Comparison of ENCODE assay signal across 13 cellular contexts in genomic region chr18:29430416-29430815, GRCh38.
"Had no signal": no experiment of that assay in that cellular context is flagged by ENCODE, and none has a peak within 500 bp of the region (broad histone marks: within the 10 kb centered on the region; RNA-seq: fewer than 3 reads in every experiment).

No MANE protein-coding gene starts in this region.

- H3K36me3 Mint-ChIP-seq: activated naive CD8-positive, alpha-beta T cell treated with anti-CD3 and anti-CD28 coated beads for 36 hours had no signal

- H3K36me3 ChIP-seq: pancreas had no signal

- H3K27ac Mint-ChIP-seq: activated CD4-positive, alpha-beta memory T cell treated with anti-CD3 and anti-CD28 coated beads, Interleukin-2, amount 10 ng/mL, durations not matched to agents 7 days and 5 days; activated CD4-positive, alpha-beta T cell treated with anti-CD3 and anti-CD28 coated beads for 36 hours; activated naive CD8-positive, alpha-beta T cell treated with anti-CD3 and anti-CD28 coated beads for 36 hours had no signal

- H3K9me3 ChIP-seq: pancreas had no signal

- H3K27me3 ChIP-seq: pancreas had no signal

- FAIRE-seq: endothelial cell of umbilical vein had no signal

- H3K4me1 ChIP-seq: pancreas had no signal

- H3K27ac ChIP-seq: pancreas, VCaP had no signal

- H3K27me3 Mint-ChIP-seq: activated CD4-positive, alpha-beta memory T cell treated with anti-CD3 and anti-CD28 coated beads, Interleukin-2, amount 10 ng/mL, durations not matched to agents 7 days and 5 days; activated CD4-positive, alpha-beta T cell treated with anti-CD3 and anti-CD28 coated beads for 36 hours; activated naive CD8-positive, alpha-beta T cell treated with anti-CD3 and anti-CD28 coated beads for 36 hours had no signal

- DNase-seq: activated CD4-positive, alpha-beta memory T cell treated with anti-CD3 and anti-CD28 coated beads, Interleukin-2, amount 10 ng/mL, durations not matched to agents 7 days and 5 days; activated CD4-positive, alpha-beta T cell treated with anti-CD3 and anti-CD28 coated beads for 36 hours; activated gamma-delta T cell treated with Interleukin-2 at 50 U/mL for 16 hours; activated naive CD8-positive, alpha-beta T cell treated with anti-CD3 and anti-CD28 coated beads for 36 hours; activated T-cell treated with anti-CD3 and anti-CD28 coated beads, Interleukin-2, amount 50 U/mL, for 48 hours; aorta; left ventricle myocardium superior; pancreas; retina; T-helper 9 cell had no signal

- H3K4me3 Mint-ChIP-seq: activated CD4-positive, alpha-beta memory T cell treated with anti-CD3 and anti-CD28 coated beads, Interleukin-2, amount 10 ng/mL, durations not matched to agents 7 days and 5 days; activated CD4-positive, alpha-beta T cell treated with anti-CD3 and anti-CD28 coated beads for 36 hours; activated naive CD8-positive, alpha-beta T cell treated with anti-CD3 and anti-CD28 coated beads for 36 hours; neural crest cell had no signal

- H3K4me3 ChIP-seq: pancreas had no signal

- H3K4me1 Mint-ChIP-seq: activated CD4-positive, alpha-beta memory T cell treated with anti-CD3 and anti-CD28 coated beads, Interleukin-2, amount 10 ng/mL, durations not matched to agents 7 days and 5 days; activated CD4-positive, alpha-beta T cell treated with anti-CD3 and anti-CD28 coated beads for 36 hours; activated naive CD8-positive, alpha-beta T cell treated with anti-CD3 and anti-CD28 coated beads for 36 hours had no signal
